In the genomic region with DNA sequence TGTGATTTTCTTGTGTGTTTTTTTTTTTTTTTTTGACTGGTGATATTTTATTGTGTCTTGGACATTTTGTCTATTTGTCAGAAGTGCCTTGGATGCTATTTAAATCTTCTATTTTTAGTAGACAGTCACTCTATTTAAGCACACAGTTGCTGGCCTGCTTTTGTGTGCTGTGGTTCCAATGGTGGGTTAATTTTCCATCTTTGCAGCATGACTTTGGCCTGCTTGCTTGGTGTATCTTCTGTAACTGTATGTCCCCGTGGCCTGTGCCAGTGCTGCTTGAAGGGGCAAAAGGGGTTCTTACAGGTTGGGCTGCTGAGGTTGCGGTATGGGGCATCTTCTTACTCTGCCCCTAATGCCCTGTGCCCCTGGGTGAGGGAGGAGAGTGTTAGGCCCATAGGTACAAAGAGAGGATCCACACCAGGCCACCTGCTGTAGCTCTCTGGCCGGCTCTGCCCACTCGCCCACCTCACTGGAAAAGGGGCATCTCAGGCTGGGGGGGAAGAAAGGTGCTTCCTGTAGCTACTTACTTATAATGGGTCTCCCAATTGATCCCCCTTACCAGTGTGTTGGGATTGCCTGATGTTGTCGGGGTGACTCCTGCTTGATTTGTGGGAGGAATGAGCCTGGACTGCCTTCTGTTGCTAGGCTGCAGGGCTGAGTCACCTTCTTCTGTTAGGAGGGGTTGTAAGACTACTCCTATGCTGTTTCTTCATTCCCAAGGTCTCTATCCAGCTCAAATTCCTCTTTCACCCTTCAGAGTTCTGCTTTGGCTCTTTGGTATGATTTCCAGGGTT, we compare ENCODE assay signal across 18 cellular contexts.
DNase-seq lines count a peak whose midpoint lies in the region; ATAC-seq and TF ChIP-seq lines count a peak whose summit lies in the region.
"Had no signal": no experiment of that assay in that cellular context is flagged by ENCODE, and none has a peak within 500 bp of the region (broad histone marks: within the 10 kb centered on the region; RNA-seq: fewer than 3 reads in every experiment).

No MANE protein-coding gene starts in this region.

- no peak overlapping the region for H3K9ac ChIP-seq in mammary epithelial cell (ENCODE audit: insufficient read depth, low read length)
- H3K9ac ChIP-seq: KMS-11 had no signal

- DNase-seq in HT-29 (ENCODE audit: low spot score) = peak; percentile 7
- peak; percentile 90 for DNase-seq in mammary epithelial cell
- DNase-seq in heart left ventricle = no peak
- DNase-seq in psoas muscle = peak in 1 of 2 donors; percentile 46
- no peak for DNase-seq in GDM1 (lab: John Stamatoyannopoulos, UW)
- no peak for DNase-seq in activated naive CD8-positive, alpha-beta T cell treated with anti-CD3 and anti-CD28 coated beads, Interleukin-2, amount 50 U/mL, for 24 hours
- no peak for DNase-seq in A172 (ENCODE audit: low spot score)
- DNase-seq: activated CD4-positive, alpha-beta memory T cell treated with anti-CD3 and anti-CD28 coated beads for 36 hours; DND-41; erythroblast; NCI-H1930; SHP77 treated with DMSO at 0.1 percent for 48 hours; stimulated activated CD4-positive, alpha-beta T cell treated with anti-CD3 and anti-CD28 coated beads, Interleukin-4, amount 100 ng/mL, for 1 hour had no signal

- H3K4me2 ChIP-seq in mammary epithelial cell (ENCODE audit: insufficient read depth, low read depth, low read length) = no peak overlapping the region
- H3K4me2 ChIP-seq: KMS-11 had no signal

- no peak overlapping the region for H3K4me3 Mint-ChIP-seq in activated naive CD8-positive, alpha-beta T cell treated with anti-CD3 and anti-CD28 coated beads, Interleukin-2, amount 50 U/mL, for 24 hours
- H3K4me3 Mint-ChIP-seq: activated CD4-positive, alpha-beta memory T cell treated with anti-CD3 and anti-CD28 coated beads for 36 hours; stimulated activated effector memory CD8-positive, alpha-beta T cell treated with anti-CD3 and anti-CD28 coated beads, Interleukin-12 subunit alpha, Interleukin-12 subunit beta, amount 100 ng/mL, for 72 hours had no signal

- H3K4me3 ChIP-seq in mammary epithelial cell (replicated peaks in 1 of 3; ENCODE audit: insufficient read depth in 1 of 3, low read depth in 2 of 3, low read length in 3 of 3) = no peak overlapping the region
- no peak overlapping the region for H3K4me3 ChIP-seq in heart left ventricle
- H3K4me3 ChIP-seq in psoas muscle = peak overlapping the region; percentile 10
- H3K4me3 ChIP-seq: cardiac muscle cell had no signal

- H3K27me3 Mint-ChIP-seq in activated naive CD8-positive, alpha-beta T cell treated with anti-CD3 and anti-CD28 coated beads, Interleukin-2, amount 50 U/mL, for 24 hours = peaks cover 5% of the 10 kb centered on the region
- H3K27me3 Mint-ChIP-seq: activated CD4-positive, alpha-beta memory T cell treated with anti-CD3 and anti-CD28 coated beads for 36 hours had no signal

- peaks cover 4% of the 10 kb centered on the region for H3K9me3 Mint-ChIP-seq in activated naive CD8-positive, alpha-beta T cell treated with anti-CD3 and anti-CD28 coated beads, Interleukin-2, amount 50 U/mL, for 24 hours
- H3K9me3 Mint-ChIP-seq: stimulated activated effector memory CD8-positive, alpha-beta T cell treated with anti-CD3 and anti-CD28 coated beads, Interleukin-12 subunit alpha, Interleukin-12 subunit beta, amount 100 ng/mL, for 72 hours had no signal

- BruUV-seq in mammary epithelial cell (replicated peaks; lab: Mats Ljungman, UMichigan) = no TSS peak

- no peaks in the 10 kb centered on the region for H3K36me3 ChIP-seq in mammary epithelial cell (ENCODE audit: insufficient read depth, low read length)
- H3K36me3 ChIP-seq in heart left ventricle = no peaks in the 10 kb centered on the region
- no peaks in the 10 kb centered on the region for H3K36me3 ChIP-seq in psoas muscle (ENCODE audit: insufficient read depth in 1 of 2, low read depth in 1 of 2)
- H3K36me3 ChIP-seq: cardiac muscle cell had no signal

- dilution Hi-C loops in mammary epithelial cell (cut with HindIII; ENCODE audit: low sequenced_read_pairs) = no loop called here

- TF ChIP-seq CTCF in mammary epithelial cell (conservative IDR thresholded peaks at IDR 0.05 in 1 of 2, IDR thresholded peaks at IDR 0.05 in 1 of 2; ENCODE audit: extremely low read depth in 1 of 2, insufficient read depth in 1 of 2, low read depth in 1 of 2, low read length in 2 of 2) = no peak
- no peak for TF ChIP-seq CTCF in heart left ventricle (IDR thresholded peaks at IDR 0.05)
- TF ChIP-seq CTCF in psoas muscle (IDR thresholded peaks at IDR 0.05) = no peak

- H3K36me3 Mint-ChIP-seq in activated naive CD8-positive, alpha-beta T cell treated with anti-CD3 and anti-CD28 coated beads, Interleukin-2, amount 50 U/mL, for 24 hours (ENCODE audit: low read depth) = no peaks in the 10 kb centered on the region
- H3K36me3 Mint-ChIP-seq: activated CD4-positive, alpha-beta memory T cell treated with anti-CD3 and anti-CD28 coated beads for 36 hours; stimulated activated effector memory CD8-positive, alpha-beta T cell treated with anti-CD3 and anti-CD28 coated beads, Interleukin-12 subunit alpha, Interleukin-12 subunit beta, amount 100 ng/mL, for 72 hours had no signal

- H3K27me3 ChIP-seq in mammary epithelial cell (ENCODE audit: insufficient read depth, low read length) (no peaks in the 10 kb centered on the region), heart left ventricle (peaks cover 0 to 11% (median 0%) of the 10 kb centered on the region in 9 donors), psoas muscle (ENCODE audit: insufficient read depth in 3 of 3, low read length in 2 of 3) (no peaks in the 10 kb centered on the region)
- H3K27me3 ChIP-seq: cardiac muscle cell had no signal

- intact Hi-C loops in mammary epithelial cell (cut with micrococcal nuclease) (loop anchor here (10.0 kb wide), 1 partner anchor 246 kb away; no protein-coding TSS in a partner anchor), heart left ventricle (cut with DNase I) (no loop called here), psoas muscle (cut with DNase I) (no loop called here)

- CTCF ChIA-PET in mammary epithelial cell (lab: Charles Lee; ENCODE audit: low non-redundant PET) = interaction anchor here (0.6 kb wide), 1 partner anchor 370 kb away, joined by 3 read pairs; no protein-coding TSS in a partner anchor

- WGBS in mammary epithelial cell (ENCODE audit: low coverage, missing lambda C conversion rate) = 74% methylated on average over 5 of the region's 5 CpGs
- 62 to 87% (median 84%) methylated on average over 4 to 5 of the region's 5 CpGs for WGBS in heart left ventricle, 4 donors
- WGBS in psoas muscle, 3 donors = 33 to 75% (median 53%) methylated on average over 5 of the region's 5 CpGs

- H3K9me3 ChIP-seq in mammary epithelial cell (replicated peaks; ENCODE audit: insufficient read depth, low read length) = peaks cover 6% of the 10 kb centered on the region
- H3K9me3 ChIP-seq in heart left ventricle = peaks cover 0 to 13% (median 0%) of the 10 kb centered on the region in 12 donors
- H3K9me3 ChIP-seq in psoas muscle = no peaks in the 10 kb centered on the region

- H3K27ac Mint-ChIP-seq in activated naive CD8-positive, alpha-beta T cell treated with anti-CD3 and anti-CD28 coated beads, Interleukin-2, amount 50 U/mL, for 24 hours = no peak overlapping the region
- H3K27ac Mint-ChIP-seq: activated CD4-positive, alpha-beta memory T cell treated with anti-CD3 and anti-CD28 coated beads for 36 hours; stimulated activated effector memory CD8-positive, alpha-beta T cell treated with anti-CD3 and anti-CD28 coated beads, Interleukin-12 subunit alpha, Interleukin-12 subunit beta, amount 100 ng/mL, for 72 hours had no signal

- in situ Hi-C loops in mammary epithelial cell (cut with MboI; ENCODE audit: low sequenced_read_pairs in 2 of 2) = no loop called here

- H3K27ac ChIP-seq in mammary epithelial cell (ENCODE audit: insufficient read depth, low read depth, low read length) = peak overlapping the region; percentile 77
- H3K27ac ChIP-seq in heart left ventricle = no peak overlapping the region
- peak overlapping the region; percentile 79 for H3K27ac ChIP-seq in psoas muscle
- H3K27ac ChIP-seq: C4-2B, cardiac muscle cell, KMS-11 had no signal

- ATAC-seq in heart left ventricle (peak; percentile 42 to 85 (median 72)), psoas muscle (peak; percentile 95 to 97 (median 96)), GM21576 (IDR thresholded peaks at IDR 0.05; ENCODE audit: unreplicated experiment) (no peak)
- ATAC-seq in activated naive CD8-positive, alpha-beta T cell treated with anti-CD3 and anti-CD28 coated beads, Interleukin-2, amount 50 U/mL, for 24 hours = no peak
- ATAC-seq: stimulated activated effector memory CD8-positive, alpha-beta T cell treated with anti-CD3 and anti-CD28 coated beads, Interleukin-12 subunit alpha, Interleukin-12 subunit beta, amount 100 ng/mL, for 72 hours had no signal

- H4K20me1 ChIP-seq in mammary epithelial cell (ENCODE audit: insufficient read depth, low read length) = no peaks in the 10 kb centered on the region

- H2AFZ ChIP-seq in mammary epithelial cell (ENCODE audit: low read depth, low read length) = peak overlapping the region; percentile 24

- H3K4me1 ChIP-seq in mammary epithelial cell (ENCODE audit: insufficient read depth, low read length) (peaks cover 27% of the 10 kb centered on the region), heart left ventricle (peaks cover 0 to 8% (median 0%) of the 10 kb centered on the region in 12 donors), psoas muscle (no peaks in the 10 kb centered on the region)

- no peak for TF ChIP-seq POLR2A in heart left ventricle (IDR thresholded peaks at IDR 0.05)

- H3K4me1 Mint-ChIP-seq in activated naive CD8-positive, alpha-beta T cell treated with anti-CD3 and anti-CD28 coated beads, Interleukin-2, amount 50 U/mL, for 24 hours = no peaks in the 10 kb centered on the region
- H3K4me1 Mint-ChIP-seq: stimulated activated effector memory CD8-positive, alpha-beta T cell treated with anti-CD3 and anti-CD28 coated beads, Interleukin-12 subunit alpha, Interleukin-12 subunit beta, amount 100 ng/mL, for 72 hours had no signal

- no peaks in the 10 kb centered on the region for H3K79me2 ChIP-seq in mammary epithelial cell (ENCODE audit: insufficient read depth, low read length)

Comparison
In these comparisons a context has a peak if more than half of its experiments do, and no peak if none do; other contexts are left out.
1. DNase-seq: peak in HT-29 (single experiment) and mammary epithelial cell (single experiment); none in heart left ventricle (0 of 5), GDM1 (single experiment), activated naive CD8-positive, alpha-beta T cell treated with anti-CD3 and anti-CD28 coated beads, Interleukin-2, amount 50 U/mL, for 24 hours (single experiment) and A172 (single experiment).
2. H3K27ac ChIP-seq: peak in mammary epithelial cell (single experiment) and psoas muscle (single experiment); none in heart left ventricle (0 of 12).
3. ATAC-seq: peak in heart left ventricle (4 of 4) and psoas muscle (4 of 4); none in activated naive CD8-positive, alpha-beta T cell treated with anti-CD3 and anti-CD28 coated beads, Interleukin-2, amount 50 U/mL, for 24 hours (single experiment) and GM21576 (single experiment).